13 cellular contexts compared by ENCODE assay signal in genomic region chr1:219792337-219793021, GRCh38.
DNase-seq lines count a peak whose midpoint lies in the region; ATAC-seq and TF ChIP-seq lines count a peak whose summit lies in the region.
"Had no signal": no experiment of that assay in that cellular context is flagged by ENCODE, and none has a peak within 500 bp of the region (broad histone marks: within the 10 kb centered on the region; RNA-seq: fewer than 3 reads in every experiment).

No MANE protein-coding gene starts in this region.

- no peak overlapping the region for H3K9ac ChIP-seq in HCT116 (ENCODE audit: low read length)
- H3K9ac ChIP-seq: KMS-11 had no signal

- in situ Hi-C loops in astrocyte of the cerebellum (cut with HindIII; ENCODE audit: low sequenced_read_pairs) = no loop called here

- CTCF ChIA-PET in HCT116 (lab: Charles Lee) = no interaction called here

- intact Hi-C loops in HCT116 (cut with micrococcal nuclease) = no loop called here
- intact Hi-C loops in left cardiac atrium (cut with DNase I) = no loop called here

- H3K27ac ChIP-seq in HCT116 (ENCODE audit: low read depth, low read length) (no peak overlapping the region), tibial nerve (no peak overlapping the region)
- H3K27ac ChIP-seq: KMS-11, spleen had no signal

- H2AFZ ChIP-seq in HCT116 (ENCODE audit: low read depth, low read length, poor library complexity, severe bottlenecking) = no peak overlapping the region

- DNase-seq in AG08395 (ENCODE audit: low spot score) = peak; percentile 78
- DNase-seq in HCT116 (ENCODE audit: low read depth, low spot score) = no peak
- DNase-seq in astrocyte of the cerebellum (ENCODE audit: low read depth) = peak; percentile 59
- DNase-seq in left cardiac atrium = no peak
- DNase-seq in T-helper 1 cell = no peak
- no peak for DNase-seq in chondrocyte (ENCODE audit: low spot score)
- no peak for DNase-seq in tibial nerve (ENCODE audit: low spot score in 2 of 2)
- DNase-seq: activated T-cell treated with anti-CD3 and anti-CD28 coated beads, Interleukin-2, amount 50 U/mL, for 1 hour; nephron progenitor cell; SIG-M5; spleen had no signal

- H3K27me3 ChIP-seq in HCT116 (ENCODE audit: insufficient read depth, low read length) = no peaks in the 10 kb centered on the region
- H3K27me3 ChIP-seq in tibial nerve = no peaks in the 10 kb centered on the region

- ATAC-seq in HCT116 (no peak), left cardiac atrium (peak; percentile 53 to 91), GM21528 (IDR thresholded peaks at IDR 0.05; ENCODE audit: low FRiP score, unreplicated experiment) (no peak)

- no peaks in the 10 kb centered on the region for H3K9me3 Mint-ChIP-seq in chondrocyte (ENCODE audit: low read depth)

- H3K4me2 ChIP-seq in HCT116 (ENCODE audit: low read length) = no peak overlapping the region
- H3K4me2 ChIP-seq: KMS-11 had no signal

- no peak for TF ChIP-seq CTCF in HCT116 (IDR thresholded peaks at IDR 0.05 in 2 of 3, conservative IDR thresholded peaks at IDR 0.05 in 1 of 3; ENCODE audit: borderline replicate concordance in 1 of 3, insufficient read depth in 1 of 3, low read depth in 2 of 3, low read length in 2 of 3)
- TF ChIP-seq CTCF in astrocyte of the cerebellum (IDR thresholded peaks at IDR 0.05; ENCODE audit: low read depth, low read length, missing control alignments) = no peak
- no peak for TF ChIP-seq CTCF in chondrocyte (IDR thresholded peaks at IDR 0.05)
- no peak for TF ChIP-seq CTCF in tibial nerve (IDR thresholded peaks at IDR 0.05)

- WGBS in tibial nerve, 2 donors = 64 to 71% methylated on average over 3 of the region's 3 CpGs

- TF ChIP-seq EP300 in tibial nerve (IDR thresholded peaks at IDR 0.05) = no peak

- no peak for TF ChIP-seq RAD21 in HCT116 (IDR thresholded peaks at IDR 0.05; ENCODE audit: low read depth)

- H3K27me3 Mint-ChIP-seq in chondrocyte (ENCODE audit: low read depth) = no peaks in the 10 kb centered on the region

- H3K4me3 Mint-ChIP-seq in chondrocyte (ENCODE audit: unreplicated experiment) = no peak overlapping the region
- H3K4me3 Mint-ChIP-seq: nephron progenitor cell had no signal

- TF ChIP-seq POLR2A in HCT116 (IDR thresholded peaks at IDR 0.05; ENCODE audit: borderline replicate concordance, extremely low read depth, insufficient read depth, insufficient read length) (no peak), tibial nerve (IDR thresholded peaks at IDR 0.05) (no peak)

- no peak overlapping the region for H3K27ac Mint-ChIP-seq in chondrocyte (ENCODE audit: unreplicated experiment)
- H3K27ac Mint-ChIP-seq: nephron progenitor cell had no signal

- H3K4me1 ChIP-seq in HCT116 (ENCODE audit: control insufficient read depth in 1 of 2, insufficient read depth in 2 of 2, low read length in 2 of 2) = no peaks in the 10 kb centered on the region; a peak in 1 of 4 replicates
- peaks cover 0 to 11% (median 0%) of the 10 kb centered on the region in 4 donors for H3K4me1 ChIP-seq in tibial nerve
- H3K4me1 ChIP-seq: spleen had no signal

- peaks cover 27% of the 10 kb centered on the region for H3K4me1 Mint-ChIP-seq in chondrocyte (ENCODE audit: low read depth)

- no peaks in the 10 kb centered on the region for H3K79me2 ChIP-seq in HCT116 (ENCODE audit: insufficient read depth, low read length)

- POLR2A ChIA-PET in HCT116 (lab: Charles Lee) = no interaction called here

- RAD21 ChIA-PET in HCT116 (lab: Charles Lee; ENCODE audit: low non-redundant PET in 1 of 2, low total read pairs in 2 of 2, uncharacterized antibody in 2 of 2, unreplicated experiment in 2 of 2) = no interaction called here

- no TSS peak for BruUV-seq in HCT116 (replicated peaks; lab: Mats Ljungman, UMichigan)

- H3K9me2 ChIP-seq in HCT116 (ENCODE audit: insufficient read depth) = no peaks in the 10 kb centered on the region

- H3K36me3 ChIP-seq in HCT116 (ENCODE audit: control insufficient read depth in 1 of 2, insufficient read depth in 2 of 2, low read length in 2 of 2) (no peaks in the 10 kb centered on the region), tibial nerve (no peaks in the 10 kb centered on the region)
- H3K36me3 ChIP-seq: spleen had no signal

- H3K9me3 ChIP-seq in HCT116 (ENCODE audit: control insufficient read depth in 1 of 2, insufficient read depth in 1 of 2, low read depth in 1 of 2, low read length in 2 of 2) (no peaks in the 10 kb centered on the region), tibial nerve (peaks cover 0 to 5% (median 0%) of the 10 kb centered on the region in 4 donors)

- no peaks in the 10 kb centered on the region for H3K36me3 Mint-ChIP-seq in chondrocyte (ENCODE audit: low read depth)

- no peak overlapping the region for H3K4me3 ChIP-seq in HCT116 (replicated peaks in 1 of 2; ENCODE audit: low read depth in 1 of 2, low read length in 2 of 2)
- H3K4me3 ChIP-seq in astrocyte of the cerebellum (ENCODE audit: low read depth, low read length) = no peak overlapping the region
- H3K4me3 ChIP-seq in tibial nerve = no peak overlapping the region
- H3K4me3 ChIP-seq: spleen had no signal

- no peaks in the 10 kb centered on the region for H4K20me1 ChIP-seq in HCT116 (ENCODE audit: insufficient read depth)

TF ChIP-seq in HCT116, 20 proteins besides CTCF, POLR2A, EP300 and RAD21:
- TF ChIP-seq YY1 (IDR thresholded peaks at IDR 0.05; ENCODE audit: extremely low read depth, insufficient replicate concordance, low read depth, low read length) (no peak), JUND (IDR thresholded peaks at IDR 0.05) (no peak), TCF7L2 (IDR thresholded peaks at IDR 0.05; ENCODE audit: borderline replicate concordance, extremely low read depth, insufficient read depth, insufficient read length) (peak; percentile 49)

Comparison
In these comparisons a context has a peak if more than half of its experiments do, and no peak if none do; other contexts are left out.
1. DNase-seq: peak in AG08395 (single experiment) and astrocyte of the cerebellum (single experiment); none in HCT116 (single experiment), left cardiac atrium (single experiment), T-helper 1 cell (0 of 5), chondrocyte (single experiment) and tibial nerve (0 of 2).
2. ATAC-seq: peak in left cardiac atrium (2 of 2); none in HCT116 (single experiment) and GM21528 (single experiment).